ENCODE assay signal across 7 cellular contexts in genomic region chr18:11479031-11479430, GRCh38.
A peak's percentile ranks its signal among the peaks of the same experiment; 100 is the strongest.
DNase-seq lines count a peak whose midpoint lies in the region.

No MANE protein-coding gene starts in this region.

- peak; percentile 15 for DNase-seq in DMS 273 treated with DMSO at 0.1 percent for 48 hours (lab: John Stamatoyannopoulos, UW)
- peak; percentile 18 for DNase-seq in ELF-1 (ENCODE audit: low read depth, low spot score)
- DNase-seq in NCI-H1417 (lab: John Stamatoyannopoulos, UW): peak in 2 of 3 experiments; percentile 5 to 54
- peak; percentile 4 for DNase-seq in NCI-H345 (lab: John Stamatoyannopoulos, UW)
- peak; percentile 28 for DNase-seq in NCI-H748 (lab: John Stamatoyannopoulos, UW; ENCODE audit: unreplicated experiment)
- DNase-seq in left kidney (ENCODE audit: low read depth, low spot score): peak; percentile 68
- DNase-seq in renal cortical epithelial cell (ENCODE audit: low read depth): peak; percentile 36

Comparison
In these comparisons a context has a peak if more than half of its experiments do, and no peak if none do; other contexts are left out.
1. Peak in every context shown above with its lines: DNase-seq.
2. DNase-seq: peak in every context shown above with its lines; median percentile 68 in left kidney; 36 in renal cortical epithelial cell; 30 in NCI-H1417; 28 in NCI-H748; 18 in ELF-1; 15 in DMS 273 treated with DMSO at 0.1 percent for 48 hours; 4 in NCI-H345.